Comparison of ENCODE assay signal across 1 cellular context in the genomic region with DNA sequence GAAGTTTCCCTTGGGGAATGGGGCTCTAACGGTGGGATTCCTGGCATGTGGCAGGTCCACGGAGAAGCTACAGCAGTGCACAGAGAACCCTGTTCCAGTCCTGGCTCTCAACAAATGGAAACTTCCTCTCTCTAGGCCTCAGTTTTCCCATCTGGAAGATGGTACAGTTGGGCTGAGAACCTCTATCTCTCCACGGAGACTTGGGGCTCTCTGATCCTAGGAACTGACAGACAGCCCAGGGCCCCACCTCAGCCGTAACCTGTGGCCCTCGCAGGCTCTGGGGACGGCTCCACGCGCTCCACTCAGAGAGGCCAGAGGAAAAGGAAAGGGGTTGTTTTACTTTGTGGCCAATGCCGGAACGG.
TF ChIP-seq lines count a peak whose summit lies in the region.

No MANE protein-coding gene starts in this region.

TF ChIP-seq in HepG2, 621 proteins besides CTCF, POLR2A, EP300 and RAD21 (continued from another document):
- TF ChIP-seq, protein P1, sequence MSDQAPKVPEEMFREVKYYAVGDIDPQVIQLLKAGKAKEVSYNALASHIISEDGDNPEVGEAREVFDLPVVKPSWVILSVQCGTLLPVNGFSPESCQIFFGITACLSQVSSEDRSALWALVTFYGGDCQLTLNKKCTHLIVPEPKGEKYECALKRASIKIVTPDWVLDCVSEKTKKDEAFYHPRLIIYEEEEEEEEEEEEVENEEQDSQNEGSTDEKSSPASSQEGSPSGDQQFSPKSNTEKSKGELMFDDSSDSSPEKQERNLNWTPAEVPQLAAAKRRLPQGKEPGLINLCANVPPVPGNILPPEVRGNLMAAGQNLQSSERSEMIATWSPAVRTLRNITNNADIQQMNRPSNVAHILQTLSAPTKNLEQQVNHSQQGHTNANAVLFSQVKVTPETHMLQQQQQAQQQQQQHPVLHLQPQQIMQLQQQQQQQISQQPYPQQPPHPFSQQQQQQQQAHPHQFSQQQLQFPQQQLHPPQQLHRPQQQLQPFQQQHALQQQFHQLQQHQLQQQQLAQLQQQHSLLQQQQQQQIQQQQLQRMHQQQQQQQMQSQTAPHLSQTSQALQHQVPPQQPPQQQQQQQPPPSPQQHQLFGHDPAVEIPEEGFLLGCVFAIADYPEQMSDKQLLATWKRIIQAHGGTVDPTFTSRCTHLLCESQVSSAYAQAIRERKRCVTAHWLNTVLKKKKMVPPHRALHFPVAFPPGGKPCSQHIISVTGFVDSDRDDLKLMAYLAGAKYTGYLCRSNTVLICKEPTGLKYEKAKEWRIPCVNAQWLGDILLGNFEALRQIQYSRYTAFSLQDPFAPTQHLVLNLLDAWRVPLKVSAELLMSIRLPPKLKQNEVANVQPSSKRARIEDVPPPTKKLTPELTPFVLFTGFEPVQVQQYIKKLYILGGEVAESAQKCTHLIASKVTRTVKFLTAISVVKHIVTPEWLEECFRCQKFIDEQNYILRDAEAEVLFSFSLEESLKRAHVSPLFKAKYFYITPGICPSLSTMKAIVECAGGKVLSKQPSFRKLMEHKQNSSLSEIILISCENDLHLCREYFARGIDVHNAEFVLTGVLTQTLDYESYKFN (CRISPR knock-in tag; conservative IDR thresholded peaks at IDR 0.05): no peak
- TF ChIP-seq TAF15 (IDR thresholded peaks at IDR 0.05; ENCODE audit: low read depth, low read length, poor library complexity, severe bottlenecking): no peak
- no peak for TF ChIP-seq ZNF670 (CRISPR knock-in tag; IDR thresholded peaks at IDR 0.05; ENCODE audit: borderline replicate concordance)
- TF ChIP-seq GFI1 (CRISPR knock-in tag; IDR thresholded peaks at IDR 0.05; ENCODE audit: borderline replicate concordance): no peak
- no peak for TF ChIP-seq ZNF83 (CRISPR knock-in tag; IDR thresholded peaks at IDR 0.05; ENCODE audit: borderline replicate concordance)
- TF ChIP-seq, protein P2, sequence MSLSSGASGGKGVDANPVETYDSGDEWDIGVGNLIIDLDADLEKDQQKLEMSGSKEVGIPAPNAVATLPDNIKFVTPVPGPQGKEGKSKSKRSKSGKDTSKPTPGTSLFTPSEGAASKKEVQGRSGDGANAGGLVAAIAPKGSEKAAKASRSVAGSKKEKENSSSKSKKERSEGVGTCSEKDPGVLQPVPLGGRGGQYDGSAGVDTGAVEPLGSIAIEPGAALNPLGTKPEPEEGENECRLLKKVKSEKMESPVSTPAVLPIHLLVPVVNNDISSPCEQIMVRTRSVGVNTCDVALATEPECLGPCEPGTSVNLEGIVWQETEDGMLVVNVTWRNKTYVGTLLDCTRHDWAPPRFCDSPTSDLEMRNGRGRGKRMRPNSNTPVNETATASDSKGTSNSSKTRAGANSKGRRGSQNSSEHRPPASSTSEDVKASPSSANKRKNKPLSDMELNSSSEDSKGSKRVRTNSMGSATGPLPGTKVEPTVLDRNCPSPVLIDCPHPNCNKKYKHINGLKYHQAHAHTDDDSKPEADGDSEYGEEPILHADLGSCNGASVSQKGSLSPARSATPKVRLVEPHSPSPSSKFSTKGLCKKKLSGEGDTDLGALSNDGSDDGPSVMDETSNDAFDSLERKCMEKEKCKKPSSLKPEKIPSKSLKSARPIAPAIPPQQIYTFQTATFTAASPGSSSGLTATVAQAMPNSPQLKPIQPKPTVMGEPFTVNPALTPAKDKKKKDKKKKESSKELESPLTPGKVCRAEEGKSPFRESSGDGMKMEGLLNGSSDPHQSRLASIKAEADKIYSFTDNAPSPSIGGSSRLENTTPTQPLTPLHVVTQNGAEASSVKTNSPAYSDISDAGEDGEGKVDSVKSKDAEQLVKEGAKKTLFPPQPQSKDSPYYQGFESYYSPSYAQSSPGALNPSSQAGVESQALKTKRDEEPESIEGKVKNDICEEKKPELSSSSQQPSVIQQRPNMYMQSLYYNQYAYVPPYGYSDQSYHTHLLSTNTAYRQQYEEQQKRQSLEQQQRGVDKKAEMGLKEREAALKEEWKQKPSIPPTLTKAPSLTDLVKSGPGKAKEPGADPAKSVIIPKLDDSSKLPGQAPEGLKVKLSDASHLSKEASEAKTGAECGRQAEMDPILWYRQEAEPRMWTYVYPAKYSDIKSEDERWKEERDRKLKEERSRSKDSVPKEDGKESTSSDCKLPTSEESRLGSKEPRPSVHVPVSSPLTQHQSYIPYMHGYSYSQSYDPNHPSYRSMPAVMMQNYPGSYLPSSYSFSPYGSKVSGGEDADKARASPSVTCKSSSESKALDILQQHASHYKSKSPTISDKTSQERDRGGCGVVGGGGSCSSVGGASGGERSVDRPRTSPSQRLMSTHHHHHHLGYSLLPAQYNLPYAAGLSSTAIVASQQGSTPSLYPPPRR (CRISPR knock-in tag; IDR thresholded peaks at IDR 0.05; ENCODE audit: borderline replicate concordance): no peak
- no peak for TF ChIP-seq ZNF501 (CRISPR knock-in tag; IDR thresholded peaks at IDR 0.05)
- no peak for TF ChIP-seq SMYD3 (CRISPR knock-in tag; IDR thresholded peaks at IDR 0.05)
- TF ChIP-seq SP140L (CRISPR knock-in tag; IDR thresholded peaks at IDR 0.05; ENCODE audit: borderline replicate concordance): no peak
- no peak; the same call in 1 of the 2 replicates for TF ChIP-seq CHCHD3 (CRISPR knock-in tag; IDR thresholded peaks at IDR 0.05)
- TF ChIP-seq ZNF780A (CRISPR knock-in tag; IDR thresholded peaks at IDR 0.05): no peak
- TF ChIP-seq ZNF280D (CRISPR knock-in tag; IDR thresholded peaks at IDR 0.05): no peak
- no peak for TF ChIP-seq E2F5 (CRISPR knock-in tag; conservative IDR thresholded peaks at IDR 0.05)
- no peak for TF ChIP-seq GZF1 (CRISPR knock-in tag; IDR thresholded peaks at IDR 0.05)
- TF ChIP-seq, protein P3, sequence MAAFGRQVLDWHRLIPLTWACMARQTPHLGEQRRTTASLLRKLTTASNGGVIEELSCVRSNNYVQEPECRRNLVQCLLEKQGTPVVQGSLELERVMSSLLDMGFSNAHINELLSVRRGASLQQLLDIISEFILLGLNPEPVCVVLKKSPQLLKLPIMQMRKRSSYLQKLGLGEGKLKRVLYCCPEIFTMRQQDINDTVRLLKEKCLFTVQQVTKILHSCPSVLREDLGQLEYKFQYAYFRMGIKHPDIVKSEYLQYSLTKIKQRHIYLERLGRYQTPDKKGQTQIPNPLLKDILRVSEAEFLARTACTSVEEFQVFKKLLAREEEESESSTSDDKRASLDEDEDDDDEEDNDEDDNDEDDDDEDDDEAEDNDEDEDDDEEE (CRISPR knock-in tag; IDR thresholded peaks at IDR 0.05): no peak
TF ChIP-seq in HepG2: peak in this region for 28.
